Comparison of ENCODE assay signal across 1 cellular context in the genomic region with DNA sequence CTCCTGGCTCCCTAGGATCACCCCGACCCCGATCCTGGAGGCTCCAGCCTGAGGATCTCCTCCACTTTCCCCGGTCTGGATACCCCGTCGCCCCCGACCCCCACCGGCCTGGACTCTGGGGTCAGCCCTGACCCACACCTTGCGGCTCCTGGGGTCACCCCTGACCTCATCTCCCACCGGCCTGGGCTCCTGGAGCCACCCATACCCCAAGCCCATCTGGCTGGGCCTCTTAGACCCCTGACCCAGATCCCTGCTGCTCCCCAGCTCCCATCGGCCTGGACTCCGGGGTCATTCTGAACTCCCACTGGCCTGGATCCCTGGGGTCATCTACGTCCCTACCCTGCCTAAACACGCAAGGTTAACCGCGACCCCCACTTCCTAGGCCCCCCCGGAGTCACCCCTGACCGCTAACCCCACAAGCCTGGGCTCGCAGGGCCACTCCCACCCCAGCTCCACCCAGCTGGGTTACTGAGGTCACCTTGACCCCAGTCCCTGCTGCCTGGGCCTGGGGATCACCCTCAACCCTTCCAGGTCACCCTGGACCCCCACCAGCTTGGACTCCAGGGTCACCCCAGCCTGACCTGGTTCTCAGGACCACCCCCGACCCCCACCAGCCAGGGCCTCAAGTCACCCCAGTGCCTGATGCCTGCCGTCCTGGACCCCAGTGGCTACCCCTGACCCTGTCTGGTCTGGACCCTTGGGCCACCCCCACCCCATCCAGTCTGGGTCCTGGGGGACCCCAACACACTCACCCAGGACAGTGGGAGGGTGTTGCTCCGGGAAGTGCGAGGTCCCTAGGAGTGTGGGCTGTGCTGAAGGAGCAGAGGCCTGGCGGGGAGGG.
TF ChIP-seq lines count a peak whose summit lies in the region.

No MANE protein-coding gene starts in this region.

TF ChIP-seq in HepG2, 621 proteins besides CTCF, POLR2A, EP300 and RAD21 (continued from another document and continues in another):
- TF ChIP-seq, protein P1, sequence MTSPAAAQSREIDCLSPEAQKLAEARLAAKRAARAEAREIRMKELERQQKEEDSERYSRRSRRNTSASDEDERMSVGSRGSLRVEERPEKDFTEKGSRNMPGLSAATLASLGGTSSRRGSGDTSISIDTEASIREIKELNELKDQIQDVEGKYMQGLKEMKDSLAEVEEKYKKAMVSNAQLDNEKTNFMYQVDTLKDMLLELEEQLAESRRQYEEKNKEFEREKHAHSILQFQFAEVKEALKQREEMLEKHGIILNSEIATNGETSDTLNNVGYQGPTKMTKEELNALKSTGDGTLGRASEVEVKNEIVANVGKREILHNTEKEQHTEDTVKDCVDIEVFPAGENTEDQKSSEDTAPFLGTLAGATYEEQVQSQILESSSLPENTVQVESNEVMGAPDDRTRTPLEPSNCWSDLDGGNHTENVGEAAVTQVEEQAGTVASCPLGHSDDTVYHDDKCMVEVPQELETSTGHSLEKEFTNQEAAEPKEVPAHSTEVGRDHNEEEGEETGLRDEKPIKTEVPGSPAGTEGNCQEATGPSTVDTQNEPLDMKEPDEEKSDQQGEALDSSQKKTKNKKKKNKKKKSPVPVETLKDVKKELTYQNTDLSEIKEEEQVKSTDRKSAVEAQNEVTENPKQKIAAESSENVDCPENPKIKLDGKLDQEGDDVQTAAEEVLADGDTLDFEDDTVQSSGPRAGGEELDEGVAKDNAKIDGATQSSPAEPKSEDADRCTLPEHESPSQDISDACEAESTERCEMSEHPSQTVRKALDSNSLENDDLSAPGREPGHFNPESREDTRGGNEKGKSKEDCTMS (CRISPR knock-in tag; conservative IDR thresholded peaks at IDR 0.05) = no peak
- no peak for TF ChIP-seq CEBPG (CRISPR knock-in tag; IDR thresholded peaks at IDR 0.05)
- TF ChIP-seq TARDBP (CRISPR knock-in tag; IDR thresholded peaks at IDR 0.05) = no peak
- TF ChIP-seq ZNF749 (CRISPR knock-in tag; IDR thresholded peaks at IDR 0.05; ENCODE audit: borderline replicate concordance) = no peak
- no peak for TF ChIP-seq MAF1 (CRISPR knock-in tag; IDR thresholded peaks at IDR 0.05; ENCODE audit: borderline replicate concordance)
- no peak for TF ChIP-seq EED (CRISPR knock-in tag; IDR thresholded peaks at IDR 0.05)
- TF ChIP-seq, protein P2, sequence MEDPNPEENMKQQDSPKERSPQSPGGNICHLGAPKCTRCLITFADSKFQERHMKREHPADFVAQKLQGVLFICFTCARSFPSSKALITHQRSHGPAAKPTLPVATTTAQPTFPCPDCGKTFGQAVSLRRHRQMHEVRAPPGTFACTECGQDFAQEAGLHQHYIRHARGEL (CRISPR knock-in tag; IDR thresholded peaks at IDR 0.05) = no peak
- TF ChIP-seq MIER2 (CRISPR knock-in tag; IDR thresholded peaks at IDR 0.05) = no peak
- no peak for TF ChIP-seq ZNF598 (CRISPR knock-in tag; IDR thresholded peaks at IDR 0.05; ENCODE audit: borderline replicate concordance)
- TF ChIP-seq, protein P3, sequence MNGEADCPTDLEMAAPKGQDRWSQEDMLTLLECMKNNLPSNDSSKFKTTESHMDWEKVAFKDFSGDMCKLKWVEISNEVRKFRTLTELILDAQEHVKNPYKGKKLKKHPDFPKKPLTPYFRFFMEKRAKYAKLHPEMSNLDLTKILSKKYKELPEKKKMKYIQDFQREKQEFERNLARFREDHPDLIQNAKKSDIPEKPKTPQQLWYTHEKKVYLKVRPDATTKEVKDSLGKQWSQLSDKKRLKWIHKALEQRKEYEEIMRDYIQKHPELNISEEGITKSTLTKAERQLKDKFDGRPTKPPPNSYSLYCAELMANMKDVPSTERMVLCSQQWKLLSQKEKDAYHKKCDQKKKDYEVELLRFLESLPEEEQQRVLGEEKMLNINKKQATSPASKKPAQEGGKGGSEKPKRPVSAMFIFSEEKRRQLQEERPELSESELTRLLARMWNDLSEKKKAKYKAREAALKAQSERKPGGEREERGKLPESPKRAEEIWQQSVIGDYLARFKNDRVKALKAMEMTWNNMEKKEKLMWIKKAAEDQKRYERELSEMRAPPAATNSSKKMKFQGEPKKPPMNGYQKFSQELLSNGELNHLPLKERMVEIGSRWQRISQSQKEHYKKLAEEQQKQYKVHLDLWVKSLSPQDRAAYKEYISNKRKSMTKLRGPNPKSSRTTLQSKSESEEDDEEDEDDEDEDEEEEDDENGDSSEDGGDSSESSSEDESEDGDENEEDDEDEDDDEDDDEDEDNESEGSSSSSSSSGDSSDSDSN (CRISPR knock-in tag; IDR thresholded peaks at IDR 0.05) = peak; percentile 46; the same call in 1 of the 2 replicates
- TF ChIP-seq HIVEP1 (CRISPR knock-in tag; IDR thresholded peaks at IDR 0.05) = peak; percentile 42; the same call in 1 of the 2 replicates
- TF ChIP-seq ZFP1 (CRISPR knock-in tag; IDR thresholded peaks at IDR 0.05) = no peak
- no peak for TF ChIP-seq ZNF354B (CRISPR knock-in tag; IDR thresholded peaks at IDR 0.05)
- TF ChIP-seq NFKBIZ (CRISPR knock-in tag; IDR thresholded peaks at IDR 0.05) = no peak
- 0 out of 2 replicates have a peak, but pooled peaks have one; percentile 36 for TF ChIP-seq ARNTL (CRISPR knock-in tag; IDR thresholded peaks at IDR 0.05)
- TF ChIP-seq NAIF1 (CRISPR knock-in tag; IDR thresholded peaks at IDR 0.05; ENCODE audit: borderline replicate concordance) = no peak
- TF ChIP-seq RBFOX2 (IDR thresholded peaks at IDR 0.05; ENCODE audit: low read depth, low read length) = 0 out of 2 replicates have a peak, but pooled peaks have one; percentile 30
- no peak for TF ChIP-seq ZBTB46 (CRISPR knock-in tag; IDR thresholded peaks at IDR 0.05; ENCODE audit: borderline replicate concordance)
- TF ChIP-seq HNF4A (CRISPR knock-in tag; IDR thresholded peaks at IDR 0.05) = peak; percentile 19; the same call in 1 of the 2 replicates
- no peak for TF ChIP-seq CREB3 (CRISPR knock-in tag; IDR thresholded peaks at IDR 0.05)
- TF ChIP-seq ZNF292 (CRISPR knock-in tag; IDR thresholded peaks at IDR 0.05; ENCODE audit: borderline replicate concordance, low read depth) = no peak
- TF ChIP-seq ZNF451 (CRISPR knock-in tag; IDR thresholded peaks at IDR 0.05) = no peak
- peak; percentile 89 for TF ChIP-seq ZBTB7A (CRISPR knock-in tag; IDR thresholded peaks at IDR 0.05)
- TF ChIP-seq ZNF883 (CRISPR knock-in tag; IDR thresholded peaks at IDR 0.05; ENCODE audit: not compliant biosample characterization) = no peak
- no peak for TF ChIP-seq TRIM22 (IDR thresholded peaks at IDR 0.05)
- no peak for TF ChIP-seq MIER3 (CRISPR knock-in tag; IDR thresholded peaks at IDR 0.05; ENCODE audit: borderline replicate concordance)
- no peak for TF ChIP-seq CC2D1A (CRISPR knock-in tag; IDR thresholded peaks at IDR 0.05)
- no peak for TF ChIP-seq KAT8 (CRISPR knock-in tag; IDR thresholded peaks at IDR 0.05)
- TF ChIP-seq ZFP36 (IDR thresholded peaks at IDR 0.05; ENCODE audit: borderline replicate concordance, low read depth, low read length, partially characterized antibody) = no peak
- TF ChIP-seq ZNF562 (CRISPR knock-in tag; IDR thresholded peaks at IDR 0.05; ENCODE audit: borderline replicate concordance) = no peak
- no peak for TF ChIP-seq FOXK2 (IDR thresholded peaks at IDR 0.05)
- no peak for TF ChIP-seq TCF7L2 (IDR thresholded peaks at IDR 0.05; ENCODE audit: low read depth, low read length)
- no peak for TF ChIP-seq ZNF570 (CRISPR knock-in tag; IDR thresholded peaks at IDR 0.05; ENCODE audit: borderline replicate concordance)
- 0 out of 2 replicates have a peak, but pooled peaks have one; percentile 44 for TF ChIP-seq PRDM15 (CRISPR knock-in tag; IDR thresholded peaks at IDR 0.05)
- TF ChIP-seq HOXD1 (CRISPR knock-in tag; IDR thresholded peaks at IDR 0.05) = no peak
- TF ChIP-seq, protein P4, sequence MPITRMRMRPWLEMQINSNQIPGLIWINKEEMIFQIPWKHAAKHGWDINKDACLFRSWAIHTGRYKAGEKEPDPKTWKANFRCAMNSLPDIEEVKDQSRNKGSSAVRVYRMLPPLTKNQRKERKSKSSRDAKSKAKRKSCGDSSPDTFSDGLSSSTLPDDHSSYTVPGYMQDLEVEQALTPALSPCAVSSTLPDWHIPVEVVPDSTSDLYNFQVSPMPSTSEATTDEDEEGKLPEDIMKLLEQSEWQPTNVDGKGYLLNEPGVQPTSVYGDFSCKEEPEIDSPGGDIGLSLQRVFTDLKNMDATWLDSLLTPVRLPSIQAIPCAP (CRISPR knock-in tag; IDR thresholded peaks at IDR 0.05; ENCODE audit: low read depth) = no peak
- TF ChIP-seq SP4 (CRISPR knock-in tag; IDR thresholded peaks at IDR 0.05) = no peak
- no peak for TF ChIP-seq ZNF629 (CRISPR knock-in tag; conservative IDR thresholded peaks at IDR 0.05)
- TF ChIP-seq CEBPB (IDR thresholded peaks at IDR 0.05; ENCODE audit: borderline replicate concordance, low read depth, low read length) = no peak
- TF ChIP-seq, protein P5, sequence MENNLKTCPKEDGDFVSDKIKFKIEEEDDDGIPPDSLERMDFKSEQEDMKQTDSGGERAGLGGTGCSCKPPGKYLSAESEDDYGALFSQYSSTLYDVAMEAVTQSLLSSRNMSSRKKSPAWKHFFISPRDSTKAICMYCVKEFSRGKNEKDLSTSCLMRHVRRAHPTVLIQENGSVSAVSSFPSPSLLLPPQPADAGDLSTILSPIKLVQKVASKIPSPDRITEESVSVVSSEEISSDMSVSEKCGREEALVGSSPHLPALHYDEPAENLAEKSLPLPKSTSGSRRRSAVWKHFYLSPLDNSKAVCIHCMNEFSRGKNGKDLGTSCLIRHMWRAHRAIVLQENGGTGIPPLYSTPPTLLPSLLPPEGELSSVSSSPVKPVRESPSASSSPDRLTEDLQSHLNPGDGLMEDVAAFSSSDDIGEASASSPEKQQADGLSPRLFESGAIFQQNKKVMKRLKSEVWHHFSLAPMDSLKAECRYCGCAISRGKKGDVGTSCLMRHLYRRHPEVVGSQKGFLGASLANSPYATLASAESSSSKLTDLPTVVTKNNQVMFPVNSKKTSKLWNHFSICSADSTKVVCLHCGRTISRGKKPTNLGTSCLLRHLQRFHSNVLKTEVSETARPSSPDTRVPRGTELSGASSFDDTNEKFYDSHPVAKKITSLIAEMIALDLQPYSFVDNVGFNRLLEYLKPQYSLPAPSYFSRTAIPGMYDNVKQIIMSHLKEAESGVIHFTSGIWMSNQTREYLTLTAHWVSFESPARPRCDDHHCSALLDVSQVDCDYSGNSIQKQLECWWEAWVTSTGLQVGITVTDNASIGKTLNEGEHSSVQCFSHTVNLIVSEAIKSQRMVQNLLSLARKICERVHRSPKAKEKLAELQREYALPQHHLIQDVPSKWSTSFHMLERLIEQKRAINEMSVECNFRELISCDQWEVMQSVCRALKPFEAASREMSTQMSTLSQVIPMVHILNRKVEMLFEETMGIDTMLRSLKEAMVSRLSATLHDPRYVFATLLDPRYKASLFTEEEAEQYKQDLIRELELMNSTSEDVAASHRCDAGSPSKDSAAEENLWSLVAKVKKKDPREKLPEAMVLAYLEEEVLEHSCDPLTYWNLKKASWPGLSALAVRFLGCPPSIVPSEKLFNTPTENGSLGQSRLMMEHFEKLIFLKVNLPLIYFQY (CRISPR knock-in tag; IDR thresholded peaks at IDR 0.05; ENCODE audit: borderline replicate concordance) = no peak; the same call in 1 of the 2 replicates
- no peak for TF ChIP-seq ZNF615 (CRISPR knock-in tag; IDR thresholded peaks at IDR 0.05; ENCODE audit: borderline replicate concordance)
